Comparison of ENCODE assay signal across 12 cellular contexts in the genomic region with DNA sequence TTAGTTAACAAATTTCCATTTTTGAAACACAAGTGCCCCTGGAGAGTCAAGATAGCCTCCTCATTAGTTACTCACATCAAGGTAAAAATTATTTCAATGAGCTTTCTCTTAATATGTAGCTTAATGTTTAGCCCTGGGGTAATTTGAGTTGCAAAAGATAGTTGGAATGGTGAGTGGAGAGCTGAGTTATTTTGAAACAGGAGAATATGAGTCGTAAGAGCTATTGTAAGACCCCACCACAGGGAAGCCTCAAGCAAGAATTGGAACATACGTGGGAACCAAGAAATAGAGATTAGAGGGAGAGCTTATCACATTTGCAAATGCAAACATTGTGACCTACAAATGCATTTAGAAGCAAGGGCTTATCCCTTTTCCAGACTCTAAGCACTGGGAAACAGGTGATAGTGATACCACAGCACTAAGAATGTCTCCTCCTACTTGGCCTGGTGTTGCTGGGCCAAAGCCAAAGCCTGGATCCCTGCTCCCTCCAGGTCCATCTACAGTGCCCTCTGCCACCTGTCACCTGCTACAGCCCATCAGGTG.
DNase-seq lines count a peak whose midpoint lies in the region; ATAC-seq and TF ChIP-seq lines count a peak whose summit lies in the region.
"Had no signal": no experiment of that assay in that cellular context is flagged by ENCODE, and none has a peak within 500 bp of the region (broad histone marks: within the 10 kb centered on the region; RNA-seq: fewer than 3 reads in every experiment).

No MANE protein-coding gene starts in this region.

- H3K9me3 ChIP-seq in cardiac muscle cell (ENCODE audit: low read depth) (no peaks in the 10 kb centered on the region), heart left ventricle (no peaks in the 10 kb centered on the region), MM.1S (replicated peaks; ENCODE audit: insufficient read depth, low read length) (no peaks in the 10 kb centered on the region), adrenal gland (replicated peaks in 1 of 3) (no peaks in the 10 kb centered on the region)
- no peaks in the 10 kb centered on the region for H3K9me3 ChIP-seq in CD4-positive, alpha-beta T cell (ENCODE audit: control insufficient read depth, low read length)
- H3K9me3 ChIP-seq: left lung had no signal

- no peaks in the 10 kb centered on the region for H3K79me2 ChIP-seq in MM.1S (ENCODE audit: low read length)

- no peaks in the 10 kb centered on the region for H3K9me3 Mint-ChIP-seq in CD4-positive, alpha-beta T cell

- H3K4me2 ChIP-seq in MM.1S (ENCODE audit: low read depth, low read length) = no peak overlapping the region

- peak overlapping the region; percentile 5 for H3K27ac ChIP-seq in cardiac muscle cell
- H3K27ac ChIP-seq in heart left ventricle = no peak overlapping the region
- no peak overlapping the region for H3K27ac ChIP-seq in MM.1S (ENCODE audit: low read length)
- H3K27ac ChIP-seq in adrenal gland = no peak overlapping the region
- H3K27ac ChIP-seq in CD4-positive, alpha-beta T cell (ENCODE audit: low read depth, low read length) = no peak overlapping the region

- intact Hi-C loops in heart left ventricle (cut with DNase I) (no loop called here), adrenal gland (cut with DNase I) (no loop called here)
- intact Hi-C loops in CD4-positive, alpha-beta T cell (cut with DNase I, micrococcal nuclease) = no loop called here

- H3K4me1 Mint-ChIP-seq in CD4-positive, alpha-beta T cell (ENCODE audit: low read depth) = no peaks in the 10 kb centered on the region

- DNase-seq in cardiac muscle cell (ENCODE audit: low read depth in 1 of 2, low spot score in 1 of 2) = peak; percentile 9 to 45
- no peak for DNase-seq in heart left ventricle
- peak; percentile 54 for DNase-seq in RPMI7951 (ENCODE audit: low read depth)
- peak; percentile 53 to 68 for DNase-seq in foreskin fibroblast
- DNase-seq in MM.1S = no peak
- DNase-seq in NCI-H2171 (lab: John Stamatoyannopoulos, UW) = no peak
- DNase-seq in adrenal gland = no peak
- no peak for DNase-seq in CD4-positive, alpha-beta T cell
- DNase-seq: activated CD4-positive, CD25-positive, alpha-beta regulatory T cell treated with anti-CD3 and anti-CD28 coated beads, Interleukin-2, amount 50 U/mL, for 72 hours; central memory CD4-positive, alpha-beta T cell; left lung; NCI-H774 had no signal

- H2AFZ ChIP-seq in MM.1S (ENCODE audit: low read length) = no peak overlapping the region

- H3K36me3 ChIP-seq in cardiac muscle cell = no peaks in the 10 kb centered on the region
- H3K36me3 ChIP-seq in heart left ventricle = no peaks in the 10 kb centered on the region
- no peaks in the 10 kb centered on the region for H3K36me3 ChIP-seq in MM.1S (replicated peaks; ENCODE audit: insufficient read depth, low read length)
- no peaks in the 10 kb centered on the region for H3K36me3 ChIP-seq in adrenal gland (replicated peaks in 1 of 2)
- H3K36me3 ChIP-seq: left lung had no signal

- no peak overlapping the region for H3K4me3 Mint-ChIP-seq in CD4-positive, alpha-beta T cell

- H3K9me2 ChIP-seq in MM.1S (replicated peaks; ENCODE audit: insufficient read depth, low read length) = no peaks in the 10 kb centered on the region

- POLR2A ChIA-PET in CD4-positive, alpha-beta T cell (lab: Charles Lee) = no interaction called here

- H3F3A ChIP-seq in MM.1S (ENCODE audit: insufficient read depth, low read length) = no peaks in the 10 kb centered on the region

- TF ChIP-seq CTCF in cardiac muscle cell (IDR thresholded peaks at IDR 0.05; ENCODE audit: low read depth, low read length) = no peak
- no peak for TF ChIP-seq CTCF in heart left ventricle (IDR thresholded peaks at IDR 0.05)
- no peak for TF ChIP-seq CTCF in foreskin fibroblast (IDR thresholded peaks at IDR 0.05; ENCODE audit: low read depth, low read length)
- TF ChIP-seq CTCF in MM.1S (IDR thresholded peaks at IDR 0.05; ENCODE audit: low read length) = no peak
- no peak for TF ChIP-seq CTCF in adrenal gland (IDR thresholded peaks at IDR 0.05)
- no peak for TF ChIP-seq CTCF in CD4-positive, alpha-beta T cell (IDR thresholded peaks at IDR 0.05)

- H3K27ac Mint-ChIP-seq in CD4-positive, alpha-beta T cell = no peak overlapping the region

- no peaks in the 10 kb centered on the region for H4K20me1 ChIP-seq in MM.1S (ENCODE audit: insufficient read depth, low read length)

- H3K4me3 ChIP-seq in cardiac muscle cell (no peak overlapping the region), heart left ventricle (no peak overlapping the region), foreskin fibroblast (ENCODE audit: low read depth in 1 of 2, low read length in 2 of 2) (no peak overlapping the region), MM.1S (ENCODE audit: low read length) (no peak overlapping the region), adrenal gland (no peak overlapping the region)
- H3K4me3 ChIP-seq: left lung had no signal

- 42 to 53% (median 44%) methylated on average over 2 of the region's 2 CpGs for WGBS in heart left ventricle, 4 donors
- 66 to 81% (median 73%) methylated on average over 2 of the region's 2 CpGs for WGBS in adrenal gland, 4 donors

- no peaks in the 10 kb centered on the region for H3K27me3 Mint-ChIP-seq in CD4-positive, alpha-beta T cell

- H3K9ac ChIP-seq in MM.1S (ENCODE audit: low read length) = no peak overlapping the region

- H3K27me3 ChIP-seq in cardiac muscle cell = no peaks in the 10 kb centered on the region
- H3K27me3 ChIP-seq in heart left ventricle = no peaks in the 10 kb centered on the region
- no peaks in the 10 kb centered on the region for H3K27me3 ChIP-seq in MM.1S (replicated peaks; ENCODE audit: insufficient read depth, low read length)
- H3K27me3 ChIP-seq in adrenal gland = no peaks in the 10 kb centered on the region
- no peaks in the 10 kb centered on the region for H3K27me3 ChIP-seq in CD4-positive, alpha-beta T cell (ENCODE audit: control insufficient read depth, insufficient read depth, low read length)
- H3K27me3 ChIP-seq: left lung had no signal

- H3K4me1 ChIP-seq in cardiac muscle cell (ENCODE audit: low read depth) (no peaks in the 10 kb centered on the region), heart left ventricle (peaks cover 0 to 11% (median 6%) of the 10 kb centered on the region in 12 donors), MM.1S (ENCODE audit: low read length) (no peaks in the 10 kb centered on the region), adrenal gland (replicated peaks in 1 of 2) (no peaks in the 10 kb centered on the region)

- CTCF ChIA-PET in CD4-positive, alpha-beta T cell (lab: Charles Lee) = no interaction called here

- TF ChIP-seq POLR2A in heart left ventricle (IDR thresholded peaks at IDR 0.05) (no peak), adrenal gland (IDR thresholded peaks at IDR 0.05) (no peak)

- ATAC-seq in heart left ventricle = no peak
- no peak for ATAC-seq in CD4-positive, alpha-beta T cell (ENCODE audit: poor library complexity)
- ATAC-seq: left lung had no signal

- no peaks in the 10 kb centered on the region for H3K36me3 Mint-ChIP-seq in CD4-positive, alpha-beta T cell (ENCODE audit: low read depth)

Comparison
In these comparisons a context has a peak if more than half of its experiments do, and no peak if none do; other contexts are left out.
1. DNase-seq: peak in cardiac muscle cell (2 of 2), RPMI7951 (single experiment) and foreskin fibroblast (2 of 2); none in heart left ventricle (0 of 5), MM.1S (single experiment), NCI-H2171 (single experiment), adrenal gland (0 of 7) and CD4-positive, alpha-beta T cell (0 of 10).